In the genomic region with DNA sequence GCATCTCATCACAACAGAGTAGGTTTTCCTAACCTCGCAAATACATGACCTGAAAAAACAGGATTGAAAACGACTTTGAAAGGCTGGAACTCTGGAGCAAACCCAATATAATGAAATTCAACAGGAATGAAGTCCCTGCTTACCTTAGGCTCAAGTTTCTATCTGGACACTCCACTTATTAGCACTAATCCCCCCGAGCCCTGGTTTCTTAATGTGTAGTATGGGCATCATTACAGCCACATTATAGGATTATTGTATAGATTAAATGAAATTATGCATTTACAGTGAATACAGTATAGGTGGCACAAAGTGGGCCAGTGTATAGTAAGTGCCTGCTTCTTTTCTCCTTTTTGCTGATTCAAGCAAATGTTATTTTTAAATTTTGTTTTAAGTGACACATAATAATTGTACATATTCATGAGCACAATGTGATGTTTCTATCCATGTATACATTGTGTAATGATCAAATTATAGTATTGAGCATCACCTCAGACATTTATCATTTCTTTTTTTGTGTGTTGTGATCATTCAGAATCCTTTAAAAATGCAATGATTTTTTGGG, we compare ENCODE assay signal across 24 cellular contexts.
"Had no signal": no experiment of that assay in that cellular context is flagged by ENCODE, and none has a peak within 500 bp of the region (broad histone marks: within the 10 kb centered on the region; RNA-seq: fewer than 3 reads in every experiment).

No MANE protein-coding gene starts in this region.

- H3K27me3 ChIP-seq: left lung, pancreas, sigmoid colon, spleen, suprapubic skin, tibial artery, upper lobe of right lung had no signal

- DNase-seq: kidney glomerular epithelial cell; left cardiac atrium; left lung; lower lobe of right lung; mammary epithelial cell; mesenchymal stem cell; naive thymus-derived CD8-positive, alpha-beta T cell; nucleus accumbens; pancreas; posterior cingulate gyrus; retina; right cardiac atrium; sigmoid colon; small intestine; spleen; stimulated activated CD4-positive, alpha-beta T cell treated with anti-CD3 and anti-CD28 coated beads, Interleukin-4, amount 100 ng/mL, for 24 hours; stimulated activated naive CD4-positive, alpha-beta T cell; tibial artery; trophoblast cell; upper lobe of right lung had no signal

- H3K9me3 ChIP-seq: lower lobe of right lung, pancreas, prostate gland, sigmoid colon, suprapubic skin, thoracic aorta, tibial artery, upper lobe of right lung had no signal

- H3K27ac ChIP-seq: left lung, lower lobe of right lung, pancreas, prostate gland, spleen, suprapubic skin, thoracic aorta, tibial artery, upper lobe of right lung had no signal

- ATAC-seq: left cardiac atrium; left lung; lower lobe of right lung; naive thymus-derived CD8-positive, alpha-beta T cell; pancreas; right cardiac atrium; stimulated activated effector memory CD8-positive, alpha-beta T cell treated with anti-CD3 and anti-CD28 coated beads, Interleukin-12 subunit alpha, Interleukin-12 subunit beta, amount 100 ng/mL, for 72 hours; upper lobe of right lung had no signal

- H3K4me3 ChIP-seq: left lung, lower lobe of right lung, pancreas, prostate gland, sigmoid colon, spleen, suprapubic skin, thoracic aorta, tibial artery, upper lobe of right lung had no signal

- H3K4me1 ChIP-seq: prostate gland had no signal

- H3K36me3 ChIP-seq: left lung, lower lobe of right lung, pancreas, prostate gland, sigmoid colon, spleen, suprapubic skin, thoracic aorta, tibial artery, upper lobe of right lung had no signal
